Comparison of ENCODE assay signal across 1 cellular context in genomic region chr1:47871799-47872353, GRCh38.
TF ChIP-seq lines count a peak whose summit lies in the region.

No MANE protein-coding gene starts in this region.

TF ChIP-seq in SK-N-SH, 30 proteins besides CTCF, POLR2A, EP300 and RAD21 (continued from another document):
- TF ChIP-seq USF2 (IDR thresholded peaks at IDR 0.05; ENCODE audit: borderline replicate concordance, low read depth, low read length): no peak
